Comparison of ENCODE assay signal across 1 cellular context in the genomic region with DNA sequence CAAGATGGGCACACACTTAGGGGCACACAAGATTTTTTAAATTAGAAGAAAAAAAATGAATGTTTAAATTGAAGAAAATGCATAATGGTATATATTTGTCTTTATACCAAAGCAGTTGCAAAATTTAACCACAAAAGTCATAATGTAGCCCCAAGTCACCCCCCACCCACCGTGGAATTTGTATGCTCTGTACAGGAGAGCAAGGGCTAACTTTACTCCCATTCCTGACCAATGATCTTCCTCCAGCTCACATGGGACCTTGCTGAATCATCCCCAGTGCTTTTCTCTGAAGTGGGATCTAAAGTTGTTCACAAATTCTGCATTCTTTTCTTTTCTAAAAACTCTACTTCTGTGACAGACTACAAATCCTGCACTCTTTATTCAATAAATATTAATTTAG.
TF ChIP-seq lines count a peak whose summit lies in the region.

No MANE protein-coding gene starts in this region.

TF ChIP-seq in K562, 482 proteins besides CTCF, POLR2A, EP300 and RAD21 (continued from another document and continues in another):
- TF ChIP-seq, protein P1, sequence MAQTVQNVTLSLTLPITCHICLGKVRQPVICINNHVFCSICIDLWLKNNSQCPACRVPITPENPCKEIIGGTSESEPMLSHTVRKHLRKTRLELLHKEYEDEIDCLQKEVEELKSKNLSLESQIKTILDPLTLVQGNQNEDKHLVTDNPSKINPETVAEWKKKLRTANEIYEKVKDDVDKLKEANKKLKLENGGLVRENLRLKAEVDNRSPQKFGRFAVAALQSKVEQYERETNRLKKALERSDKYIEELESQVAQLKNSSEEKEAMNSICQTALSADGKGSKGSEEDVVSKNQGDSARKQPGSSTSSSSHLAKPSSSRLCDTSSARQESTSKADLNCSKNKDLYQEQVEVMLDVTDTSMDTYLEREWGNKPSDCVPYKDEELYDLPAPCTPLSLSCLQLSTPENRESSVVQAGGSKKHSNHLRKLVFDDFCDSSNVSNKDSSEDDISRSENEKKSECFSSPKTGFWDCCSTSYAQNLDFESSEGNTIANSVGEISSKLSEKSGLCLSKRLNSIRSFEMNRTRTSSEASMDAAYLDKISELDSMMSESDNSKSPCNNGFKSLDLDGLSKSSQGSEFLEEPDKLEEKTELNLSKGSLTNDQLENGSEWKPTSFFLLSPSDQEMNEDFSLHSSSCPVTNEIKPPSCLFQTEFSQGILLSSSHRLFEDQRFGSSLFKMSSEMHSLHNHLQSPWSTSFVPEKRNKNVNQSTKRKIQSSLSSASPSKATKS (CRISPR knock-in tag; IDR thresholded peaks at IDR 0.05), result no peak
- TF ChIP-seq ZNF316 (IDR thresholded peaks at IDR 0.05) (peak; percentile 49; the same call in 1 of the 2 replicates), ZFP1 (CRISPR knock-in tag; IDR thresholded peaks at IDR 0.05) (no peak), ZNF3 (CRISPR knock-in tag; IDR thresholded peaks at IDR 0.05) (no peak), ARNT (IDR thresholded peaks at IDR 0.05) (no peak), POLR2G (IDR thresholded peaks at IDR 0.05; ENCODE audit: low read depth, low read length) (0 out of 2 replicates have a peak, but pooled peaks have one; percentile 50), NFE2 (IDR thresholded peaks at IDR 0.05; ENCODE audit: low read depth) (peak; percentile 78), C11orf30 (IDR thresholded peaks at IDR 0.05; ENCODE audit: low read depth) (peak; percentile 54; the same call in 1 of the 2 replicates), KLF16 (IDR thresholded peaks at IDR 0.05) (no peak), POLR2H (tag; IDR thresholded peaks at IDR 0.05; ENCODE audit: low read depth) (peak; percentile 60; the same call in 1 of the 2 replicates), STAT5A (IDR thresholded peaks at IDR 0.05; ENCODE audit: borderline replicate concordance, low read length) (no peak), ZNF263 (CRISPR knock-in tag; IDR thresholded peaks at IDR 0.05; ENCODE audit: borderline replicate concordance) (no peak), ZNF174 (CRISPR knock-in tag; IDR thresholded peaks at IDR 0.05) (no peak), KDM1A (IDR thresholded peaks at IDR 0.05) (no peak), NCOA6 (IDR thresholded peaks at IDR 0.05) (no peak), SAP30 (IDR thresholded peaks at IDR 0.05; ENCODE audit: borderline replicate concordance, insufficient read depth, low read depth, low read length, poor library complexity, severe bottlenecking) (no peak), FOXP1 (CRISPR knock-in tag; IDR thresholded peaks at IDR 0.05) (no peak), MAFG (tag; conservative IDR thresholded peaks at IDR 0.05) (0 out of 2 replicates have a peak, but pooled peaks have one; percentile 12), SMARCA5 (IDR thresholded peaks at IDR 0.05) (no peak), RBM22 (IDR thresholded peaks at IDR 0.05; ENCODE audit: low read depth, low read length, poor library complexity, severe bottlenecking) (peak; percentile 48), POLR2AphosphoS5 (IDR thresholded peaks at IDR 0.05; ENCODE audit: control insufficient read depth, insufficient read depth, low read depth, low read length) (peak; percentile 20; the same call in 1 of the 2 replicates), CBX3 (IDR thresholded peaks at IDR 0.05; ENCODE audit: borderline replicate concordance in 1 of 2, low read length in 2 of 2) (no peak)
- TF ChIP-seq, protein P2, sequence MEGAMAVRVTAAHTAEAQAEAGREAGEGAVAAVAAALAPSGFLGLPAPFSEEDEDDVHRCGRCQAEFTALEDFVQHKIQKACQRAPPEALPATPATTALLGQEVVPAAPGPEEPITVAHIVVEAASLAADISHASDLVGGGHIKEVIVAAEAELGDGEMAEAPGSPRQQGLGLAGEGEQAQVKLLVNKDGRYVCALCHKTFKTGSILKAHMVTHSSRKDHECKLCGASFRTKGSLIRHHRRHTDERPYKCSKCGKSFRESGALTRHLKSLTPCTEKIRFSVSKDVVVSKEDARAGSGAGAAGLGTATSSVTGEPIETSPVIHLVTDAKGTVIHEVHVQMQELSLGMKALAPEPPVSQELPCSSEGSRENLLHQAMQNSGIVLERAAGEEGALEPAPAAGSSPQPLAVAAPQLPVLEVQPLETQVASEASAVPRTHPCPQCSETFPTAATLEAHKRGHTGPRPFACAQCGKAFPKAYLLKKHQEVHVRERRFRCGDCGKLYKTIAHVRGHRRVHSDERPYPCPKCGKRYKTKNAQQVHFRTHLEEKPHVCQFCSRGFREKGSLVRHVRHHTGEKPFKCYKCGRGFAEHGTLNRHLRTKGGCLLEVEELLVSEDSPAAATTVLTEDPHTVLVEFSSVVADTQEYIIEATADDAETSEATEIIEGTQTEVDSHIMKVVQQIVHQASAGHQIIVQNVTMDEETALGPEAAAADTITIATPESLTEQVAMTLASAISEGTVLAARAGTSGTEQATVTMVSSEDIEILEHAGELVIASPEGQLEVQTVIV (CRISPR knock-in tag; IDR thresholded peaks at IDR 0.05; ENCODE audit: borderline replicate concordance), result no peak
- TF ChIP-seq, protein P3, sequence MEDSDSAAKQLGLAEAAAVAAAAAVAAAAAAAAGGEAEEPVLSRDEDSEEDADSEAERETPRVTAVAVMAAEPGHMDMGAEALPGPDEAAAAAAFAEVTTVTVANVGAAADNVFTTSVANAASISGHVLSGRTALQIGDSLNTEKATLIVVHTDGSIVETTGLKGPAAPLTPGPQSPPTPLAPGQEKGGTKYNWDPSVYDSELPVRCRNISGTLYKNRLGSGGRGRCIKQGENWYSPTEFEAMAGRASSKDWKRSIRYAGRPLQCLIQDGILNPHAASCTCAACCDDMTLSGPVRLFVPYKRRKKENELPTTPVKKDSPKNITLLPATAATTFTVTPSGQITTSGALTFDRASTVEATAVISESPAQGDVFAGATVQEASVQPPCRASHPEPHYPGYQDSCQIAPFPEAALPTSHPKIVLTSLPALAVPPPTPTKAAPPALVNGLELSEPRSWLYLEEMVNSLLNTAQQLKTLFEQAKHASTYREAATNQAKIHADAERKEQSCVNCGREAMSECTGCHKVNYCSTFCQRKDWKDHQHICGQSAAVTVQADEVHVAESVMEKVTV (CRISPR knock-in tag; IDR thresholded peaks at IDR 0.05), result no peak
- TF ChIP-seq, protein P4, sequence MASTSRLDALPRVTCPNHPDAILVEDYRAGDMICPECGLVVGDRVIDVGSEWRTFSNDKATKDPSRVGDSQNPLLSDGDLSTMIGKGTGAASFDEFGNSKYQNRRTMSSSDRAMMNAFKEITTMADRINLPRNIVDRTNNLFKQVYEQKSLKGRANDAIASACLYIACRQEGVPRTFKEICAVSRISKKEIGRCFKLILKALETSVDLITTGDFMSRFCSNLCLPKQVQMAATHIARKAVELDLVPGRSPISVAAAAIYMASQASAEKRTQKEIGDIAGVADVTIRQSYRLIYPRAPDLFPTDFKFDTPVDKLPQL (IDR thresholded peaks at IDR 0.05; ENCODE audit: extremely low read depth, insufficient read length), result no peak
- TF ChIP-seq, protein P5, sequence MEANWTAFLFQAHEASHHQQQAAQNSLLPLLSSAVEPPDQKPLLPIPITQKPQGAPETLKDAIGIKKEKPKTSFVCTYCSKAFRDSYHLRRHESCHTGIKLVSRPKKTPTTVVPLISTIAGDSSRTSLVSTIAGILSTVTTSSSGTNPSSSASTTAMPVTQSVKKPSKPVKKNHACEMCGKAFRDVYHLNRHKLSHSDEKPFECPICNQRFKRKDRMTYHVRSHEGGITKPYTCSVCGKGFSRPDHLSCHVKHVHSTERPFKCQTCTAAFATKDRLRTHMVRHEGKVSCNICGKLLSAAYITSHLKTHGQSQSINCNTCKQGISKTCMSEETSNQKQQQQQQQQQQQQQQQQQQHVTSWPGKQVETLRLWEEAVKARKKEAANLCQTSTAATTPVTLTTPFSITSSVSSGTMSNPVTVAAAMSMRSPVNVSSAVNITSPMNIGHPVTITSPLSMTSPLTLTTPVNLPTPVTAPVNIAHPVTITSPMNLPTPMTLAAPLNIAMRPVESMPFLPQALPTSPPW (CRISPR knock-in tag; IDR thresholded peaks at IDR 0.05), result 0 out of 2 replicates have a peak, but pooled peaks have one; percentile 22
- TF ChIP-seq, protein P6, sequence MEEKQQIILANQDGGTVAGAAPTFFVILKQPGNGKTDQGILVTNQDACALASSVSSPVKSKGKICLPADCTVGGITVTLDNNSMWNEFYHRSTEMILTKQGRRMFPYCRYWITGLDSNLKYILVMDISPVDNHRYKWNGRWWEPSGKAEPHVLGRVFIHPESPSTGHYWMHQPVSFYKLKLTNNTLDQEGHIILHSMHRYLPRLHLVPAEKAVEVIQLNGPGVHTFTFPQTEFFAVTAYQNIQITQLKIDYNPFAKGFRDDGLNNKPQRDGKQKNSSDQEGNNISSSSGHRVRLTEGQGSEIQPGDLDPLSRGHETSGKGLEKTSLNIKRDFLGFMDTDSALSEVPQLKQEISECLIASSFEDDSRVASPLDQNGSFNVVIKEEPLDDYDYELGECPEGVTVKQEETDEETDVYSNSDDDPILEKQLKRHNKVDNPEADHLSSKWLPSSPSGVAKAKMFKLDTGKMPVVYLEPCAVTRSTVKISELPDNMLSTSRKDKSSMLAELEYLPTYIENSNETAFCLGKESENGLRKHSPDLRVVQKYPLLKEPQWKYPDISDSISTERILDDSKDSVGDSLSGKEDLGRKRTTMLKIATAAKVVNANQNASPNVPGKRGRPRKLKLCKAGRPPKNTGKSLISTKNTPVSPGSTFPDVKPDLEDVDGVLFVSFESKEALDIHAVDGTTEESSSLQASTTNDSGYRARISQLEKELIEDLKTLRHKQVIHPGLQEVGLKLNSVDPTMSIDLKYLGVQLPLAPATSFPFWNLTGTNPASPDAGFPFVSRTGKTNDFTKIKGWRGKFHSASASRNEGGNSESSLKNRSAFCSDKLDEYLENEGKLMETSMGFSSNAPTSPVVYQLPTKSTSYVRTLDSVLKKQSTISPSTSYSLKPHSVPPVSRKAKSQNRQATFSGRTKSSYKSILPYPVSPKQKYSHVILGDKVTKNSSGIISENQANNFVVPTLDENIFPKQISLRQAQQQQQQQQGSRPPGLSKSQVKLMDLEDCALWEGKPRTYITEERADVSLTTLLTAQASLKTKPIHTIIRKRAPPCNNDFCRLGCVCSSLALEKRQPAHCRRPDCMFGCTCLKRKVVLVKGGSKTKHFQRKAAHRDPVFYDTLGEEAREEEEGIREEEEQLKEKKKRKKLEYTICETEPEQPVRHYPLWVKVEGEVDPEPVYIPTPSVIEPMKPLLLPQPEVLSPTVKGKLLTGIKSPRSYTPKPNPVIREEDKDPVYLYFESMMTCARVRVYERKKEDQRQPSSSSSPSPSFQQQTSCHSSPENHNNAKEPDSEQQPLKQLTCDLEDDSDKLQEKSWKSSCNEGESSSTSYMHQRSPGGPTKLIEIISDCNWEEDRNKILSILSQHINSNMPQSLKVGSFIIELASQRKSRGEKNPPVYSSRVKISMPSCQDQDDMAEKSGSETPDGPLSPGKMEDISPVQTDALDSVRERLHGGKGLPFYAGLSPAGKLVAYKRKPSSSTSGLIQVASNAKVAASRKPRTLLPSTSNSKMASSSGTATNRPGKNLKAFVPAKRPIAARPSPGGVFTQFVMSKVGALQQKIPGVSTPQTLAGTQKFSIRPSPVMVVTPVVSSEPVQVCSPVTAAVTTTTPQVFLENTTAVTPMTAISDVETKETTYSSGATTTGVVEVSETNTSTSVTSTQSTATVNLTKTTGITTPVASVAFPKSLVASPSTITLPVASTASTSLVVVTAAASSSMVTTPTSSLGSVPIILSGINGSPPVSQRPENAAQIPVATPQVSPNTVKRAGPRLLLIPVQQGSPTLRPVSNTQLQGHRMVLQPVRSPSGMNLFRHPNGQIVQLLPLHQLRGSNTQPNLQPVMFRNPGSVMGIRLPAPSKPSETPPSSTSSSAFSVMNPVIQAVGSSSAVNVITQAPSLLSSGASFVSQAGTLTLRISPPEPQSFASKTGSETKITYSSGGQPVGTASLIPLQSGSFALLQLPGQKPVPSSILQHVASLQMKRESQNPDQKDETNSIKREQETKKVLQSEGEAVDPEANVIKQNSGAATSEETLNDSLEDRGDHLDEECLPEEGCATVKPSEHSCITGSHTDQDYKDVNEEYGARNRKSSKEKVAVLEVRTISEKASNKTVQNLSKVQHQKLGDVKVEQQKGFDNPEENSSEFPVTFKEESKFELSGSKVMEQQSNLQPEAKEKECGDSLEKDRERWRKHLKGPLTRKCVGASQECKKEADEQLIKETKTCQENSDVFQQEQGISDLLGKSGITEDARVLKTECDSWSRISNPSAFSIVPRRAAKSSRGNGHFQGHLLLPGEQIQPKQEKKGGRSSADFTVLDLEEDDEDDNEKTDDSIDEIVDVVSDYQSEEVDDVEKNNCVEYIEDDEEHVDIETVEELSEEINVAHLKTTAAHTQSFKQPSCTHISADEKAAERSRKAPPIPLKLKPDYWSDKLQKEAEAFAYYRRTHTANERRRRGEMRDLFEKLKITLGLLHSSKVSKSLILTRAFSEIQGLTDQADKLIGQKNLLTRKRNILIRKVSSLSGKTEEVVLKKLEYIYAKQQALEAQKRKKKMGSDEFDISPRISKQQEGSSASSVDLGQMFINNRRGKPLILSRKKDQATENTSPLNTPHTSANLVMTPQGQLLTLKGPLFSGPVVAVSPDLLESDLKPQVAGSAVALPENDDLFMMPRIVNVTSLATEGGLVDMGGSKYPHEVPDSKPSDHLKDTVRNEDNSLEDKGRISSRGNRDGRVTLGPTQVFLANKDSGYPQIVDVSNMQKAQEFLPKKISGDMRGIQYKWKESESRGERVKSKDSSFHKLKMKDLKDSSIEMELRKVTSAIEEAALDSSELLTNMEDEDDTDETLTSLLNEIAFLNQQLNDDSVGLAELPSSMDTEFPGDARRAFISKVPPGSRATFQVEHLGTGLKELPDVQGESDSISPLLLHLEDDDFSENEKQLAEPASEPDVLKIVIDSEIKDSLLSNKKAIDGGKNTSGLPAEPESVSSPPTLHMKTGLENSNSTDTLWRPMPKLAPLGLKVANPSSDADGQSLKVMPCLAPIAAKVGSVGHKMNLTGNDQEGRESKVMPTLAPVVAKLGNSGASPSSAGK (IDR thresholded peaks at IDR 0.05), result 0 out of 2 replicates have a peak, but pooled peaks have one; percentile 13
- TF ChIP-seq, protein P7, sequence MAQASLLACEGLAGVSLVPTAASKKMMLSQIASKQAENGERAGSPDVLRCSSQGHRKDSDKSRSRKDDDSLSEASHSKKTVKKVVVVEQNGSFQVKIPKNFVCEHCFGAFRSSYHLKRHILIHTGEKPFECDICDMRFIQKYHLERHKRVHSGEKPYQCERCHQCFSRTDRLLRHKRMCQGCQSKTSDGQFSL (CRISPR knock-in tag; IDR thresholded peaks at IDR 0.05), result no peak
- TF ChIP-seq, protein P7 (tag; IDR thresholded peaks at IDR 0.05), result 0 out of 4 replicates have a peak, but pooled peaks of 1 of the 2 experiments have one; percentile 4
- TF ChIP-seq, protein P8, sequence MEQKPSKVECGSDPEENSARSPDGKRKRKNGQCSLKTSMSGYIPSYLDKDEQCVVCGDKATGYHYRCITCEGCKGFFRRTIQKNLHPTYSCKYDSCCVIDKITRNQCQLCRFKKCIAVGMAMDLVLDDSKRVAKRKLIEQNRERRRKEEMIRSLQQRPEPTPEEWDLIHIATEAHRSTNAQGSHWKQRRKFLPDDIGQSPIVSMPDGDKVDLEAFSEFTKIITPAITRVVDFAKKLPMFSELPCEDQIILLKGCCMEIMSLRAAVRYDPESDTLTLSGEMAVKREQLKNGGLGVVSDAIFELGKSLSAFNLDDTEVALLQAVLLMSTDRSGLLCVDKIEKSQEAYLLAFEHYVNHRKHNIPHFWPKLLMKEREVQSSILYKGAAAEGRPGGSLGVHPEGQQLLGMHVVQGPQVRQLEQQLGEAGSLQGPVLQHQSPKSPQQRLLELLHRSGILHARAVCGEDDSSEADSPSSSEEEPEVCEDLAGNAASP (IDR thresholded peaks at IDR 0.05), result no peak
